ENCODE assay signal across 1 cellular context in the genomic region with DNA sequence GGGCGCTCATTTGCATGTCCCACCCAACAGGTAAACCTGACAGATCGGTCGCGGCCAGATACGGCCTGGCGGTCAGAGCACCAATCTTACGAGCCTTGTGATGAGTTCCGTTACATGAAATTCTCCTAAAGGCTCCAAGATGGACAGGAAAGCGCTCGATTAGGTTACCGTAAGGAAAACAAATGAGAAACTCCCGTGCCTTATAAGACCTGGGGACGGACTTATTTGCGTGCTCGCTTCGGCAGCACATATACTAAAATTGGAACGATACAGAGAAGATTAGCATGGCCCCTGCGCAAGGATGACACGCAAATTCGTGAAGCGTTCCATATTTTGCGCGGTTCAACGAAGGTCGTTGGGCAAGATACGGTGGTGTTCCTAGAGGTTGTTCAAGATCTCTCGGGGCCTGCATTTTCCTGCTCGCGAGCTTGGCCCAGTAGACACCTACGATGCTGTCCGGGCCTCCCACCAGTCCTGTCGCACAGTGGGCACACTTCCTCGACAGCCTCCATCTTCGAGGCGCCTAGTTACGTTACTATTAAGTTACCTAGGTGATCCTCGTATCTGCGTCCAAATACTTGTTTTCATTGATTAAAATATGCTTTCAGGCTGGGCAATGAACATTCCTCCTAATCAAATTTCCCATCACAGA.
A peak's percentile ranks its signal among the peaks of the same experiment; 100 is the strongest.
TF ChIP-seq lines count a peak whose summit lies in the region.

RNU6-7 (plus strand) TSS at position 230 of the 652 bp plus-strand sequence.

TF ChIP-seq in HepG2, 621 proteins besides CTCF, POLR2A, EP300 and RAD21 (continued from another document and continues in another):
- TF ChIP-seq ZNF598 (CRISPR knock-in tag; IDR thresholded peaks at IDR 0.05; ENCODE audit: borderline replicate concordance): no peak; the same call in 1 of the 2 replicates
- TF ChIP-seq, protein P1, sequence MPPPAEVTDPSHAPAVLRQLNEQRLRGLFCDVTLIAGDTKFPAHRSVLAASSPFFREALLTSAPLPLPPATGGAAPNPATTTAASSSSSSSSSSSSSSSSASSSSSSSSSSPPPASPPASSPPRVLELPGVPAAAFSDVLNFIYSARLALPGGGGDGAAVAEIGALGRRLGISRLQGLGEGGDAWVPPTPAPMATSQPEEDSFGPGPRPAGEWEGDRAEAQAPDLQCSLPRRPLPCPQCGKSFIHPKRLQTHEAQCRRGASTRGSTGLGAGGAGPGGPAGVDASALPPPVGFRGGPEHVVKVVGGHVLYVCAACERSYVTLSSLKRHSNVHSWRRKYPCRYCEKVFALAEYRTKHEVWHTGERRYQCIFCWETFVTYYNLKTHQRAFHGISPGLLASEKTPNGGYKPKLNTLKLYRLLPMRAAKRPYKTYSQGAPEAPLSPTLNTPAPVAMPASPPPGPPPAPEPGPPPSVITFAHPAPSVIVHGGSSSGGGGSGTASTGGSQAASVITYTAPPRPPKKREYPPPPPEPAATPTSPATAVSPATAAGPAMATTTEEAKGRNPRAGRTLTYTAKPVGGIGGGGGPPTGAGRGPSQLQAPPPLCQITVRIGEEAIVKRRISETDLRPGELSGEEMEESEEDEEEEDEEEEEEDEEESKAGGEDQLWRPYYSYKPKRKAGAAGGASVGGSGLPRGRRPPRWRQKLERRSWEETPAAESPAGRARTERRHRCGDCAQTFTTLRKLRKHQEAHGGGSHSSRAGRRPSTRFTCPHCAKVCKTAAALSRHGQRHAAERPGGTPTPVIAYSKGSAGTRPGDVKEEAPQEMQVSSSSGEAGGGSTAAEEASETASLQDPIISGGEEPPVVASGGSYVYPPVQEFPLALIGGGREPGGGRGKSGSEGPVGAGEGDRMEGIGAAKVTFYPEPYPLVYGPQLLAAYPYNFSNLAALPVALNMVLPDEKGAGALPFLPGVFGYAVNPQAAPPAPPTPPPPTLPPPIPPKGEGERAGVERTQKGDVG (CRISPR knock-in tag; IDR thresholded peaks at IDR 0.05; ENCODE audit: borderline replicate concordance): 0 out of 2 replicates have a peak, but pooled peaks have one; percentile 8
- peak; percentile 86 for TF ChIP-seq ZNF143 (CRISPR knock-in tag; IDR thresholded peaks at IDR 0.05)
- no peak; the same call in 1 of the 2 replicates for TF ChIP-seq ZNF761 (CRISPR knock-in tag; conservative IDR thresholded peaks at IDR 0.05)
- TF ChIP-seq, protein P2, sequence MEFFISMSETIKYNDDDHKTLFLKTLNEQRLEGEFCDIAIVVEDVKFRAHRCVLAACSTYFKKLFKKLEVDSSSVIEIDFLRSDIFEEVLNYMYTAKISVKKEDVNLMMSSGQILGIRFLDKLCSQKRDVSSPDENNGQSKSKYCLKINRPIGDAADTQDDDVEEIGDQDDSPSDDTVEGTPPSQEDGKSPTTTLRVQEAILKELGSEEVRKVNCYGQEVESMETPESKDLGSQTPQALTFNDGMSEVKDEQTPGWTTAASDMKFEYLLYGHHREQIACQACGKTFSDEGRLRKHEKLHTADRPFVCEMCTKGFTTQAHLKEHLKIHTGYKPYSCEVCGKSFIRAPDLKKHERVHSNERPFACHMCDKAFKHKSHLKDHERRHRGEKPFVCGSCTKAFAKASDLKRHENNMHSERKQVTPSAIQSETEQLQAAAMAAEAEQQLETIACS (CRISPR knock-in tag; IDR thresholded peaks at IDR 0.05): no peak
- TF ChIP-seq CENPBD1 (CRISPR knock-in tag; IDR thresholded peaks at IDR 0.05; ENCODE audit: borderline replicate concordance, low read depth): no peak; the same call in 1 of the 2 replicates
- TF ChIP-seq NFKBIZ (CRISPR knock-in tag; IDR thresholded peaks at IDR 0.05): peak; percentile 62; the same call in 1 of the 2 replicates
- no peak; the same call in 1 of the 2 replicates for TF ChIP-seq ARID2 (CRISPR knock-in tag; IDR thresholded peaks at IDR 0.05; ENCODE audit: borderline replicate concordance)
- TF ChIP-seq RFX3 (CRISPR knock-in tag; IDR thresholded peaks at IDR 0.05): no peak
- TF ChIP-seq NR2F1 (CRISPR knock-in tag; IDR thresholded peaks at IDR 0.05): no peak
- TF ChIP-seq, protein P3, sequence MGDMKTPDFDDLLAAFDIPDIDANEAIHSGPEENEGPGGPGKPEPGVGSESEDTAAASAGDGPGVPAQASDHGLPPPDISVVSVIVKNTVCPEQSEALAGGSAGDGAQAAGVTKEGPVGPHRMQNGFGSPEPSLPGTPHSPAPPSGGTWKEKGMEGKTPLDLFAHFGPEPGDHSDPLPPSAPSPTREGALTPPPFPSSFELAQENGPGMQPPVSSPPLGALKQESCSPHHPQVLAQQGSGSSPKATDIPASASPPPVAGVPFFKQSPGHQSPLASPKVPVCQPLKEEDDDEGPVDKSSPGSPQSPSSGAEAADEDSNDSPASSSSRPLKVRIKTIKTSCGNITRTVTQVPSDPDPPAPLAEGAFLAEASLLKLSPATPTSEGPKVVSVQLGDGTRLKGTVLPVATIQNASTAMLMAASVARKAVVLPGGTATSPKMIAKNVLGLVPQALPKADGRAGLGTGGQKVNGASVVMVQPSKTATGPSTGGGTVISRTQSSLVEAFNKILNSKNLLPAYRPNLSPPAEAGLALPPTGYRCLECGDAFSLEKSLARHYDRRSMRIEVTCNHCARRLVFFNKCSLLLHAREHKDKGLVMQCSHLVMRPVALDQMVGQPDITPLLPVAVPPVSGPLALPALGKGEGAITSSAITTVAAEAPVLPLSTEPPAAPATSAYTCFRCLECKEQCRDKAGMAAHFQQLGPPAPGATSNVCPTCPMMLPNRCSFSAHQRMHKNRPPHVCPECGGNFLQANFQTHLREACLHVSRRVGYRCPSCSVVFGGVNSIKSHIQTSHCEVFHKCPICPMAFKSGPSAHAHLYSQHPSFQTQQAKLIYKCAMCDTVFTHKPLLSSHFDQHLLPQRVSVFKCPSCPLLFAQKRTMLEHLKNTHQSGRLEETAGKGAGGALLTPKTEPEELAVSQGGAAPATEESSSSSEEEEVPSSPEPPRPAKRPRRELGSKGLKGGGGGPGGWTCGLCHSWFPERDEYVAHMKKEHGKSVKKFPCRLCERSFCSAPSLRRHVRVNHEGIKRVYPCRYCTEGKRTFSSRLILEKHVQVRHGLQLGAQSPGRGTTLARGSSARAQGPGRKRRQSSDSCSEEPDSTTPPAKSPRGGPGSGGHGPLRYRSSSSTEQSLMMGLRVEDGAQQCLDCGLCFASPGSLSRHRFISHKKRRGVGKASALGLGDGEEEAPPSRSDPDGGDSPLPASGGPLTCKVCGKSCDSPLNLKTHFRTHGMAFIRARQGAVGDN (CRISPR knock-in tag; IDR thresholded peaks at IDR 0.05): peak; percentile 80; the same call in 1 of the 2 replicates
- no peak for TF ChIP-seq ZMYM3 (CRISPR knock-in tag; IDR thresholded peaks at IDR 0.05)
- TF ChIP-seq SRF (IDR thresholded peaks at IDR 0.05; ENCODE audit: low read depth, low read length): no peak
- no peak; the same call in 1 of the 2 replicates for TF ChIP-seq ZNF639 (CRISPR knock-in tag; conservative IDR thresholded peaks at IDR 0.05)
- 0 out of 2 replicates have a peak, but pooled peaks have one; percentile 6 for TF ChIP-seq ZNF136 (CRISPR knock-in tag; IDR thresholded peaks at IDR 0.05; ENCODE audit: low read depth)
- no peak for TF ChIP-seq FOXA1 (IDR thresholded peaks at IDR 0.05)
- TF ChIP-seq FOXA1 (CRISPR knock-in tag; IDR thresholded peaks at IDR 0.05): no peak
- TF ChIP-seq RNF219 (CRISPR knock-in tag; IDR thresholded peaks at IDR 0.05): no peak
- peak; percentile 59; the same call in 1 of the 2 replicates for TF ChIP-seq ZNF577 (CRISPR knock-in tag; IDR thresholded peaks at IDR 0.05; ENCODE audit: borderline replicate concordance, low read depth)
- no peak for TF ChIP-seq ZSCAN5A (CRISPR knock-in tag; IDR thresholded peaks at IDR 0.05; ENCODE audit: borderline replicate concordance)
- TF ChIP-seq, protein P4, sequence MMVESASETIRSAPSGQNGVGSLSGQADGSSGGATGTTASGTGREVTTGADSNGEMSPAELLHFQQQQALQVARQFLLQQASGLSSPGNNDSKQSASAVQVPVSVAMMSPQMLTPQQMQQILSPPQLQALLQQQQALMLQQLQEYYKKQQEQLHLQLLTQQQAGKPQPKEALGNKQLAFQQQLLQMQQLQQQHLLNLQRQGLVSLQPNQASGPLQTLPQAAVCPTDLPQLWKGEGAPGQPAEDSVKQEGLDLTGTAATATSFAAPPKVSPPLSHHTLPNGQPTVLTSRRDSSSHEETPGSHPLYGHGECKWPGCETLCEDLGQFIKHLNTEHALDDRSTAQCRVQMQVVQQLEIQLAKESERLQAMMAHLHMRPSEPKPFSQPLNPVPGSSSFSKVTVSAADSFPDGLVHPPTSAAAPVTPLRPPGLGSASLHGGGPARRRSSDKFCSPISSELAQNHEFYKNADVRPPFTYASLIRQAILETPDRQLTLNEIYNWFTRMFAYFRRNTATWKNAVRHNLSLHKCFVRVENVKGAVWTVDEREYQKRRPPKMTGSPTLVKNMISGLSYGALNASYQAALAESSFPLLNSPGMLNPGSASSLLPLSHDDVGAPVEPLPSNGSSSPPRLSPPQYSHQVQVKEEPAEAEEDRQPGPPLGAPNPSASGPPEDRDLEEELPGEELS (CRISPR knock-in tag; IDR thresholded peaks at IDR 0.05): peak; percentile 77
- peak; percentile 19; the same call in 1 of the 2 replicates for TF ChIP-seq ZNF543 (CRISPR knock-in tag; IDR thresholded peaks at IDR 0.05)
- no peak for TF ChIP-seq ZKSCAN1 (IDR thresholded peaks at IDR 0.05; ENCODE audit: low read length)
- TF ChIP-seq RFXAP (CRISPR knock-in tag; IDR thresholded peaks at IDR 0.05; ENCODE audit: borderline replicate concordance): no peak
- no peak for TF ChIP-seq SKI (IDR thresholded peaks at IDR 0.05; ENCODE audit: partially characterized antibody)
- TF ChIP-seq JARID2 (CRISPR knock-in tag; IDR thresholded peaks at IDR 0.05; ENCODE audit: insufficient replicate concordance): no peak
- TF ChIP-seq SP1 (IDR thresholded peaks at IDR 0.05): no peak
- TF ChIP-seq SP1 (CRISPR knock-in tag; IDR thresholded peaks at IDR 0.05): peak; percentile 83
- no peak for TF ChIP-seq ZNF10 (CRISPR knock-in tag; IDR thresholded peaks at IDR 0.05; ENCODE audit: borderline replicate concordance, low read depth)
- TF ChIP-seq E2F1 (CRISPR knock-in tag; IDR thresholded peaks at IDR 0.05): no peak
- no peak; the same call in 1 of the 2 replicates for TF ChIP-seq HNF4A (CRISPR knock-in tag; IDR thresholded peaks at IDR 0.05)
- peak; percentile 15 for TF ChIP-seq ESRRA (CRISPR knock-in tag; IDR thresholded peaks at IDR 0.05; ENCODE audit: low read depth)
- TF ChIP-seq BORCS8-MEF2B (CRISPR knock-in tag; IDR thresholded peaks at IDR 0.05): 0 out of 2 replicates have a peak, but pooled peaks have one; percentile 9
- peak; percentile 80; the same call in 1 of the 2 replicates for TF ChIP-seq HOXA7 (CRISPR knock-in tag; IDR thresholded peaks at IDR 0.05)
- TF ChIP-seq EED (CRISPR knock-in tag; IDR thresholded peaks at IDR 0.05): 0 out of 2 replicates have a peak, but pooled peaks have one; percentile 80
- TF ChIP-seq ZNF230 (CRISPR knock-in tag; IDR thresholded peaks at IDR 0.05): peak; percentile 25; the same call in 1 of the 2 replicates
- TF ChIP-seq ZNF781 (CRISPR knock-in tag; IDR thresholded peaks at IDR 0.05; ENCODE audit: borderline replicate concordance, not compliant biosample characterization): no peak
- no peak for TF ChIP-seq ZEB1 (IDR thresholded peaks at IDR 0.05; ENCODE audit: insufficient replicate concordance, low read depth)
- no peak for TF ChIP-seq ZNF552 (CRISPR knock-in tag; IDR thresholded peaks at IDR 0.05; ENCODE audit: borderline replicate concordance)
- no peak for TF ChIP-seq SIN3B (IDR thresholded peaks at IDR 0.05; ENCODE audit: low read length)
- TF ChIP-seq ZNF615 (CRISPR knock-in tag; IDR thresholded peaks at IDR 0.05; ENCODE audit: borderline replicate concordance): peak; percentile 37; the same call in 1 of the 2 replicates
